Comparison of ENCODE assay signal across 11 cellular contexts in the genomic region with DNA sequence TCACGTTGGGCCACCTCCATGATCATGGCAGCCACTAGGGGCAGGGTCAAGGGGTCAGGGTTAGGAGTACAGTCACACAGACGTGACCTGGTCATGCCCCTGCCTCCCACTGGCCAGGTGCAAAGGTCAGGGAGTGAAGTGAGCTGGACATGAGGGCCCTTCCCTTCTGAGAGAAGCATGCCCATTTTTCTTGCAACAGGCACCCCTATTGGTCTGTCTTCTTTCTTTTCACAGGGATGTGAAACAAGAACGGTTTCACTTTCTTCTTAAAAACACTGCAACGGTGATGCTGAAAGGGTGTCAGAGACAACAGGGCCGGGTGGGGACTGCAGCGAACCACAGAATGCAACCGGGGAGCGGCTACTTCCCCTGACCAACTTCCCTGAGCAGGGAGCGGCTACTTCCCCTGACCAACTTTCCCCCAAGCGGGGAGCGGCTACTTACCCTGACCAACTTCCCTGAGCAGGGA. TPM values are rescaled to one million over a fixed set of nuclear protein-coding genes. Genes with fewer than 3 reads are reported as not detected.
DNase-seq lines count a peak whose midpoint lies in the region; ATAC-seq and TF ChIP-seq lines count a peak whose summit lies in the region.
"Had no signal": no experiment of that assay in that cellular context is flagged by ENCODE, and none has a peak within 500 bp of the region (broad histone marks: within the 10 kb centered on the region; RNA-seq: fewer than 3 reads in every experiment).

No MANE protein-coding gene starts in this region.

- H3K4me1 Mint-ChIP-seq in WTC11, result peaks cover 33% of the 10 kb centered on the region

- H3K9me3 ChIP-seq in right cardiac atrium (ENCODE audit: control insufficient read depth, low read length), result no peaks in the 10 kb centered on the region

- intact Hi-C loops in right cardiac atrium (cut with DNase I), result no loop called here

- CTCF ChIA-PET in WTC11 (lab: Charles Lee), result interaction anchor here (1.2 kb wide), 1 partner anchor 76 kb away, joined by 5 read pairs; no protein-coding TSS in a partner anchor

- H3K27ac ChIP-seq in right cardiac atrium (ENCODE audit: low read length), result peak overlapping the region; percentile 34
- H3K27ac ChIP-seq in skin epidermis, result peak overlapping the region in 15 of 21 experiments; percentile 23 to 80 (median 49)

- TF ChIP-seq CTCF in GM12875 (IDR thresholded peaks at IDR 0.05; ENCODE audit: borderline replicate concordance, insufficient read depth, low read depth, low read length), result peak; percentile 28; the same call in 1 of the 2 replicates
- TF ChIP-seq CTCF in WTC11 (IDR thresholded peaks at IDR 0.05), result no peak

- WGBS in right cardiac atrium, result 64% methylated on average over 11 of the region's 11 CpGs

- no peaks in the 10 kb centered on the region for H3K27me3 Mint-ChIP-seq in WTC11 (ENCODE audit: low read depth)

- H3K36me3 Mint-ChIP-seq in WTC11, result no peaks in the 10 kb centered on the region

- H3K27me3 ChIP-seq in right cardiac atrium (ENCODE audit: control insufficient read depth, insufficient read depth), result no peaks in the 10 kb centered on the region

- H3K4me3 ChIP-seq in GM12875 (ENCODE audit: low read depth, low read length) (no peak overlapping the region), right cardiac atrium (ENCODE audit: low read length) (no peak overlapping the region), skin epidermis (no peak overlapping the region)

- H3K4me3 Mint-ChIP-seq in WTC11, result no peak overlapping the region

- DNase-seq in WTC11 (ENCODE audit: low spot score) (peak; percentile 13), right cardiac atrium (peak; percentile 37 to 51 (median 44)), NCI-H1436 treated with DMSO at 0.1 percent for 48 hours (lab: John Stamatoyannopoulos, UW) (no peak), GM19240 (ENCODE audit: insufficient read length, low spot score) (no peak), foreskin melanocyte (no peak)
- DNase-seq in stimulated activated CD8-positive, alpha-beta memory T cell treated with anti-CD3 and anti-CD28 coated beads, Interleukin-4, amount 100 ng/mL, for 48 hours, result no peak
- DNase-seq: NCI-H1048, NCI-H510A, SHP77 treated with DMSO at 0.1 percent for 48 hours had no signal

- H3K27ac Mint-ChIP-seq in WTC11, result no peak overlapping the region

- ATAC-seq in WTC11 (no peak), right cardiac atrium (peak in 1 of 2 donors; percentile 31)

- POLR2A ChIA-PET in WTC11 (lab: Charles Lee), result no interaction called here

- H3K4me1 ChIP-seq in right cardiac atrium (ENCODE audit: control insufficient read depth, insufficient read depth, low read length), result no peaks in the 10 kb centered on the region

- no peaks in the 10 kb centered on the region for H3K9me3 Mint-ChIP-seq in WTC11

TF ChIP-seq in WTC11, 78 proteins besides CTCF, POLR2A, EP300 and RAD21:
- TF ChIP-seq ZNF232 (CRISPR knock-in tag; IDR thresholded peaks at IDR 0.05) (no peak), JAZF1 (CRISPR knock-in tag; IDR thresholded peaks at IDR 0.05) (no peak), FOXP1 (CRISPR knock-in tag; IDR thresholded peaks at IDR 0.05; ENCODE audit: borderline replicate concordance) (no peak), GTF2I (CRISPR knock-in tag; conservative IDR thresholded peaks at IDR 0.05) (no peak), TEAD1 (CRISPR knock-in tag; IDR thresholded peaks at IDR 0.05) (no peak), KAT7 (CRISPR knock-in tag; IDR thresholded peaks at IDR 0.05; ENCODE audit: borderline replicate concordance) (no peak)
- TF ChIP-seq, protein P1, sequence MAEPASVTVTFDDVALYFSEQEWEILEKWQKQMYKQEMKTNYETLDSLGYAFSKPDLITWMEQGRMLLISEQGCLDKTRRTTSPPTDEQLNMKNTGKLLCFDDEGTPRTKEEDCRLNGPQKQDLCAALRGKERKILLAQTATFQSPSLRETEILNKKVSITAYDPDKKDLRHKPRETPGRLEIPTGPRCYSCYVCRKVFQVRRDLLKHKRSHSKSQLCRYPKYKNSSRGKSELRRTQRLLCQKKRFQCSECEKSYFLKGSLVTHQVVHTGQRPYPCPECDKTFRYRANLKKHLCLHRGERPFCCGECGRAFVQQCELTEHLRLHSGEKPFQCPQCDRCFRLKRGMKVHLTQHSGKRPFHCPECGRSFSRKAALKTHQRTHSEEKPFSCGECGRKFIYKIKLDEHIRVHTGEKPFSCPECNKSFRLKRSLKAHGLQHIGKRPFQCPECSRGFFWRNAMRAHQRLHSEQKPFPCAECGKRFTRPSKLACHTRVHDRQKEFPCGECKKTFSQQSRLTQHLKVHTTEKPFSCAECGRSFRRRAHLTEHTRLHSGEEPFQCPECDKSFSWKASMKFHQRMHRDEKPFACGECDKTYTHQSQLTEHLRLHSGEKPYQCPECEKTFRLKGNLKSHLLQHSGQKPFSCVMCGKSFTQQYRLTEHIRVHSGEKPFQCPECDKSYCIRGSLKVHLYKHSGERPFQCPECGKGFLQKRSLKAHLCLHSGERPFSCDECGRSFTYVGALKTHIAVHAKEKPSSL (CRISPR knock-in tag; conservative IDR thresholded peaks at IDR 0.05), result no peak
- TF ChIP-seq, protein P2, sequence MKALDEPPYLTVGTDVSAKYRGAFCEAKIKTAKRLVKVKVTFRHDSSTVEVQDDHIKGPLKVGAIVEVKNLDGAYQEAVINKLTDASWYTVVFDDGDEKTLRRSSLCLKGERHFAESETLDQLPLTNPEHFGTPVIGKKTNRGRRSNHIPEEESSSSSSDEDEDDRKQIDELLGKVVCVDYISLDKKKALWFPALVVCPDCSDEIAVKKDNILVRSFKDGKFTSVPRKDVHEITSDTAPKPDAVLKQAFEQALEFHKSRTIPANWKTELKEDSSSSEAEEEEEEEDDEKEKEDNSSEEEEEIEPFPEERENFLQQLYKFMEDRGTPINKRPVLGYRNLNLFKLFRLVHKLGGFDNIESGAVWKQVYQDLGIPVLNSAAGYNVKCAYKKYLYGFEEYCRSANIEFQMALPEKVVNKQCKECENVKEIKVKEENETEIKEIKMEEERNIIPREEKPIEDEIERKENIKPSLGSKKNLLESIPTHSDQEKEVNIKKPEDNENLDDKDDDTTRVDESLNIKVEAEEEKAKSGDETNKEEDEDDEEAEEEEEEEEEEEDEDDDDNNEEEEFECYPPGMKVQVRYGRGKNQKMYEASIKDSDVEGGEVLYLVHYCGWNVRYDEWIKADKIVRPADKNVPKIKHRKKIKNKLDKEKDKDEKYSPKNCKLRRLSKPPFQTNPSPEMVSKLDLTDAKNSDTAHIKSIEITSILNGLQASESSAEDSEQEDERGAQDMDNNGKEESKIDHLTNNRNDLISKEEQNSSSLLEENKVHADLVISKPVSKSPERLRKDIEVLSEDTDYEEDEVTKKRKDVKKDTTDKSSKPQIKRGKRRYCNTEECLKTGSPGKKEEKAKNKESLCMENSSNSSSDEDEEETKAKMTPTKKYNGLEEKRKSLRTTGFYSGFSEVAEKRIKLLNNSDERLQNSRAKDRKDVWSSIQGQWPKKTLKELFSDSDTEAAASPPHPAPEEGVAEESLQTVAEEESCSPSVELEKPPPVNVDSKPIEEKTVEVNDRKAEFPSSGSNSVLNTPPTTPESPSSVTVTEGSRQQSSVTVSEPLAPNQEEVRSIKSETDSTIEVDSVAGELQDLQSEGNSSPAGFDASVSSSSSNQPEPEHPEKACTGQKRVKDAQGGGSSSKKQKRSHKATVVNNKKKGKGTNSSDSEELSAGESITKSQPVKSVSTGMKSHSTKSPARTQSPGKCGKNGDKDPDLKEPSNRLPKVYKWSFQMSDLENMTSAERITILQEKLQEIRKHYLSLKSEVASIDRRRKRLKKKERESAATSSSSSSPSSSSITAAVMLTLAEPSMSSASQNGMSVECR (CRISPR knock-in tag; IDR thresholded peaks at IDR 0.05; ENCODE audit: borderline replicate concordance), result no peak
- TF ChIP-seq, protein P3, sequence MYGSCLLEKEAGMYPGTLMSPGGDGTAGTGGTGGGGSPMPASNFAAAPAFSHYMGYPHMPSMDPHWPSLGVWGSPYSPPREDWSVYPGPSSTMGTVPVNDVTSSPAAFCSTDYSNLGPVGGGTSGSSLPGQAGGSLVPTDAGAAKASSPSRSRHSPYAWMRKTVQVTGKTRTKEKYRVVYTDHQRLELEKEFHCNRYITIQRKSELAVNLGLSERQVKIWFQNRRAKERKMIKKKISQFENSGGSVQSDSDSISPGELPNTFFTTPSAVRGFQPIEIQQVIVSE (CRISPR knock-in tag; IDR thresholded peaks at IDR 0.05; ENCODE audit: borderline replicate concordance), result no peak

RNA-seq across cellular contexts. Expression of a gene that starts 52.1 kb away (rescaled TPM):
- 2.1 to 2.7 TPM (median 2.5 TPM) in 3 replicates for total RNA-seq in WTC11 (2021)
- total RNA-seq in right cardiac atrium, result 1 to 10 TPM; 2.3 to 5.3 (median 3.0) TPM
- 2.8 TPM for polyA plus RNA-seq in right cardiac atrium

Comparison
In these comparisons a context has a peak if more than half of its experiments do, and no peak if none do; other contexts are left out.
1. DNase-seq: peak in WTC11 (single experiment) and right cardiac atrium (3 of 3); none in stimulated activated CD8-positive, alpha-beta memory T cell treated with anti-CD3 and anti-CD28 coated beads, Interleukin-4, amount 100 ng/mL, for 48 hours (single experiment), NCI-H1436 treated with DMSO at 0.1 percent for 48 hours (single experiment), GM19240 (single experiment) and foreskin melanocyte (single experiment).